Comparison of ENCODE assay signal across 19 cellular contexts in genomic region chr1:32897082-32898049, GRCh38. TPM values are rescaled to one million over a fixed set of nuclear protein-coding genes. Genes with fewer than 3 reads are reported as not detected.
DNase-seq lines count a peak whose midpoint lies in the region; ATAC-seq and TF ChIP-seq lines count a peak whose summit lies in the region.
"Had no signal": no experiment of that assay in that cellular context is flagged by ENCODE, and none has a peak within 500 bp of the region (broad histone marks: within the 10 kb centered on the region; RNA-seq: fewer than 3 reads in every experiment).

No MANE protein-coding gene starts in this region.

- H3K36me3 ChIP-seq in mammary epithelial cell (ENCODE audit: insufficient read depth, low read length) (no peaks in the 10 kb centered on the region), breast epithelium (no peaks in the 10 kb centered on the region), neuronal stem cell (replicated peaks in 1 of 2; ENCODE audit: control insufficient read depth in 2 of 2, insufficient read depth in 2 of 2, low read length in 2 of 2) (no peaks in the 10 kb centered on the region), aorta (ENCODE audit: control insufficient read depth in 1 of 2, insufficient read depth in 2 of 2, low read length in 1 of 2) (no peaks in the 10 kb centered on the region)
- H3K36me3 ChIP-seq: BE2C had no signal

- WGBS in mammary epithelial cell (ENCODE audit: low coverage, missing lambda C conversion rate) = 45% methylated on average over 11 of the region's 11 CpGs
- WGBS in neuronal stem cell (ENCODE audit: extremely low coverage in 2 of 2, insufficient read length in 2 of 2, insufficient replicate concordance in 1 of 2), 2 donors = no CpG with 5 or more reads among the region's 11 CpGs
- 82 to 86% methylated on average over 11 of the region's 11 CpGs for WGBS in aorta, 2 donors

- no peak overlapping the region for H4K91ac ChIP-seq in neuronal stem cell (ENCODE audit: low read depth, low read length, poor library complexity)

- intact Hi-C loops in mammary epithelial cell (cut with micrococcal nuclease) = no loop called here
- intact Hi-C loops in breast epithelium (cut with DNase I; ENCODE audit: low total_unique reads) = no loop called here
- intact Hi-C loops in aorta (cut with DNase I) = no loop called here

- H4K8ac ChIP-seq in neuronal stem cell (ENCODE audit: low read depth, low read length) = no peak overlapping the region

- TF ChIP-seq CTCF in mammary epithelial cell (conservative IDR thresholded peaks at IDR 0.05 in 1 of 2, IDR thresholded peaks at IDR 0.05 in 1 of 2; ENCODE audit: extremely low read depth in 1 of 2, insufficient read depth in 1 of 2, low read depth in 1 of 2, low read length in 2 of 2) (no peak), breast epithelium (IDR thresholded peaks at IDR 0.05) (no peak)

- TF ChIP-seq POLR2A in breast epithelium (IDR thresholded peaks at IDR 0.05) = no peak

- H2AFZ ChIP-seq in mammary epithelial cell (ENCODE audit: low read depth, low read length) (no peak overlapping the region), neuronal stem cell (ENCODE audit: low read length) (no peak overlapping the region)

- H2AK5ac ChIP-seq in neuronal stem cell (ENCODE audit: low read depth, low read length) = no peak overlapping the region

- no peak overlapping the region for H3K18ac ChIP-seq in neuronal stem cell (ENCODE audit: low read length)

- no peaks in the 10 kb centered on the region for H4K20me1 ChIP-seq in mammary epithelial cell (ENCODE audit: insufficient read depth, low read length)

- H3K4me3 ChIP-seq in mammary epithelial cell (replicated peaks in 1 of 3; ENCODE audit: insufficient read depth in 1 of 3, low read depth in 2 of 3, low read length in 3 of 3) = no peak overlapping the region
- no peak overlapping the region for H3K4me3 ChIP-seq in breast epithelium
- no peak overlapping the region for H3K4me3 ChIP-seq in neuronal stem cell (ENCODE audit: low read length in 2 of 2)
- H3K4me3 ChIP-seq in aorta (ENCODE audit: low read length in 2 of 2) = no peak overlapping the region

- H3K27me3 ChIP-seq in mammary epithelial cell (ENCODE audit: insufficient read depth, low read length) = no peaks in the 10 kb centered on the region
- no peaks in the 10 kb centered on the region for H3K27me3 ChIP-seq in breast epithelium
- H3K27me3 ChIP-seq in neuronal stem cell (ENCODE audit: control insufficient read depth in 3 of 3, insufficient read depth in 3 of 3, low read depth in 1 of 3, low read length in 3 of 3) = peaks cover 10 to 79% (median 33%) of the 10 kb centered on the region in 3 experiments
- no peaks in the 10 kb centered on the region for H3K27me3 ChIP-seq in aorta (ENCODE audit: control insufficient read depth in 1 of 2, insufficient read depth in 2 of 2, low read length in 1 of 2)

- no peak overlapping the region for H3K14ac ChIP-seq in neuronal stem cell (ENCODE audit: low read length)

- no peak overlapping the region for H2BK120ac ChIP-seq in neuronal stem cell (ENCODE audit: low read depth, low read length)

- BruUV-seq in mammary epithelial cell (replicated peaks; lab: Mats Ljungman, UMichigan) = no TSS peak

- in situ Hi-C loops in mammary epithelial cell (cut with MboI; ENCODE audit: low sequenced_read_pairs in 2 of 2) = no loop called here

- H3K9ac ChIP-seq in mammary epithelial cell (ENCODE audit: insufficient read depth, low read length) (no peak overlapping the region), neuronal stem cell (ENCODE audit: low read depth, low read length, poor library complexity) (no peak overlapping the region)

- DNase-seq in mammary epithelial cell (peak; percentile 63), breast epithelium (ENCODE audit: low spot score in 2 of 2) (no peak), epithelial cell of prostate (ENCODE audit: low read depth, low spot score) (no peak), neuronal stem cell (ENCODE audit: low spot score) (no peak), aorta (peak; percentile 12 to 34), NCI-H2029 treated with DMSO at 0.1 percent for 48 hours (lab: John Stamatoyannopoulos, UW) (no peak), SW480 (ENCODE audit: low spot score) (no peak)
- DNase-seq in activated naive CD4-positive, alpha-beta T cell treated with Interleukin-2 at 50 U/mL for 16 hours = no peak
- DNase-seq: 8988T; BE2C; Calu3; CD4-positive, alpha-beta T cell; KG1; NCI-H1048; NCI-H146; NCI-H2081 treated with DMSO at 0.1 percent for 48 hours; NCI-H510A treated with DMSO at 0.1 percent for 48 hours had no signal

- H3K4me1 ChIP-seq in mammary epithelial cell (ENCODE audit: insufficient read depth, low read length) = peaks cover 40% of the 10 kb centered on the region
- H3K4me1 ChIP-seq in breast epithelium = peaks cover 4 to 7% of the 10 kb centered on the region in 2 donors
- peaks cover 11 to 17% of the 10 kb centered on the region in 2 donors for H3K4me1 ChIP-seq in neuronal stem cell (ENCODE audit: control insufficient read depth in 2 of 2, insufficient read depth in 1 of 2, low read depth in 1 of 2, low read length in 2 of 2)
- no peaks in the 10 kb centered on the region for H3K4me1 ChIP-seq in aorta (ENCODE audit: control insufficient read depth in 1 of 2, insufficient read depth in 2 of 2, low read length in 2 of 2)
- H3K4me1 ChIP-seq: BE2C had no signal

- no peak overlapping the region for H3K4ac ChIP-seq in neuronal stem cell (ENCODE audit: low read length)

- H3K4me2 ChIP-seq in mammary epithelial cell (ENCODE audit: insufficient read depth, low read depth, low read length) = no peak overlapping the region
- H3K4me2 ChIP-seq in neuronal stem cell (ENCODE audit: insufficient read depth, low read length, poor library complexity, severe bottlenecking) = no peak overlapping the region

- ATAC-seq in aorta (ENCODE audit: low FRiP score) = no peak
- ATAC-seq: HepG2, Right ventricle myocardium inferior had no signal

- CTCF ChIA-PET in mammary epithelial cell (lab: Charles Lee; ENCODE audit: low non-redundant PET) = no interaction called here

- no peak overlapping the region for H2BK12ac ChIP-seq in neuronal stem cell (ENCODE audit: low read length)

- peak overlapping the region; percentile 94 for H3K23ac ChIP-seq in neuronal stem cell (ENCODE audit: low read depth, low read length, poor library complexity)

- peaks cover 5% of the 10 kb centered on the region for H3K79me1 ChIP-seq in neuronal stem cell (ENCODE audit: low read depth, low read length)

- dilution Hi-C loops in mammary epithelial cell (cut with HindIII; ENCODE audit: low sequenced_read_pairs) = no loop called here

- H3K27ac ChIP-seq in mammary epithelial cell (ENCODE audit: insufficient read depth, low read depth, low read length) = no peak overlapping the region
- no peak overlapping the region for H3K27ac ChIP-seq in breast epithelium
- H3K27ac ChIP-seq in epithelial cell of prostate = peak overlapping the region; percentile 41
- no peak overlapping the region for H3K27ac ChIP-seq in neuronal stem cell (replicated peaks; ENCODE audit: low read length)
- H3K27ac ChIP-seq in aorta (ENCODE audit: low read depth in 1 of 2, low read length in 2 of 2) = no peak overlapping the region

- no peak overlapping the region for H2BK15ac ChIP-seq in neuronal stem cell (ENCODE audit: low read length)

- no peaks in the 10 kb centered on the region for H3K9me3 ChIP-seq in mammary epithelial cell (replicated peaks; ENCODE audit: insufficient read depth, low read length)
- H3K9me3 ChIP-seq in breast epithelium = no peaks in the 10 kb centered on the region
- peaks cover 0 to 6% of the 10 kb centered on the region in 2 donors for H3K9me3 ChIP-seq in neuronal stem cell (replicated peaks in 1 of 2; ENCODE audit: control insufficient read depth in 2 of 2, insufficient read depth in 1 of 2, low read depth in 1 of 2, low read length in 2 of 2)
- no peaks in the 10 kb centered on the region for H3K9me3 ChIP-seq in aorta (ENCODE audit: control insufficient read depth, low read length)
- H3K9me3 ChIP-seq: BE2C had no signal

- no peak overlapping the region for H2BK5ac ChIP-seq in neuronal stem cell (ENCODE audit: low read length)

- peaks cover 12% of the 10 kb centered on the region for H3K79me2 ChIP-seq in mammary epithelial cell (ENCODE audit: insufficient read depth, low read length)

RNA-seq across cellular contexts. Expression of gene TMEM54, which starts 3.8 kb away (rescaled TPM):
- 100 to 1,000 TPM in 1 of 2 donors, 10 to 100 TPM in 1; 35.5 to 101 TPM for total RNA-seq in mammary epithelial cell
- polyA plus RNA-seq in mammary epithelial cell = 158 TPM
- polyA minus RNA-seq in mammary epithelial cell = 85.8 TPM
- total RNA-seq in breast epithelium = 100 to 1,000 TPM in 1 of 3 donors, 10 to 100 TPM in 2; 26.9 to 109 (median 94.8) TPM
- 17.2 TPM for polyA plus RNA-seq in neuronal stem cell (2013, experiment 1 of 2)
- polyA plus RNA-seq in neuronal stem cell (2013, experiment 2 of 2) = 15.6 TPM
- 10 to 100 TPM; 21.1 to 23.8 TPM for total RNA-seq in aorta
- 10 to 100 TPM; 25.3 to 77.5 TPM for polyA plus RNA-seq in aorta
- total RNA-seq: CD4-positive, alpha-beta T cell had no signal

RNA-seq across cellular contexts. Expression of gene HPCA, which starts 11.1 kb away (rescaled TPM):
- total RNA-seq in mammary epithelial cell (not detected), breast epithelium (1 to 10 TPM in 1 of 3 donors, not detected in 2; 2.0 TPM), aorta (under 1 TPM in 1 of 2 donors, not detected in 1; 0.51 TPM)
- polyA plus RNA-seq in mammary epithelial cell (not detected), aorta (under 1 TPM in 1 of 2 donors, not detected in 1; 0.90 TPM)
- not detected for polyA minus RNA-seq in mammary epithelial cell
- 6.1 TPM for polyA plus RNA-seq in neuronal stem cell (2013, experiment 1 of 2)
- polyA plus RNA-seq in neuronal stem cell (2013, experiment 2 of 2) = 6.8 TPM
- total RNA-seq: Calu3; CD4-positive, alpha-beta T cell; HepG2; Right ventricle myocardium inferior had no signal
- polyA plus RNA-seq: HepG2 had no signal

RNA-seq across cellular contexts. Expression of gene FNDC5, which starts 26.7 kb away (rescaled TPM):
- not detected for total RNA-seq in mammary epithelial cell
- not detected for polyA plus RNA-seq in mammary epithelial cell
- polyA minus RNA-seq in mammary epithelial cell = not detected
- under 1 TPM in 2 of 3 donors, not detected in 1; 0.59 to 0.96 TPM for total RNA-seq in breast epithelium
- polyA plus RNA-seq in neuronal stem cell (2013, experiment 1 of 2) = 12.0 TPM
- 11.7 TPM for polyA plus RNA-seq in neuronal stem cell (2013, experiment 2 of 2)
- 10 to 100 TPM in 1 of 2 donors, 1 to 10 TPM in 1; 5.6 to 17.6 TPM for total RNA-seq in aorta
- polyA plus RNA-seq in aorta = 10 to 100 TPM in 1 of 2 donors, 1 to 10 TPM in 1; 8.1 to 11.7 TPM
- total RNA-seq: Calu3; CD4-positive, alpha-beta T cell had no signal

Comparison
In these comparisons a context has a peak if more than half of its experiments do, and no peak if none do; other contexts are left out.
1. DNase-seq: peak in mammary epithelial cell (single experiment) and aorta (2 of 2); none in breast epithelium (0 of 2), epithelial cell of prostate (single experiment), neuronal stem cell (single experiment), NCI-H2029 treated with DMSO at 0.1 percent for 48 hours (single experiment), SW480 (single experiment) and activated naive CD4-positive, alpha-beta T cell treated with Interleukin-2 at 50 U/mL for 16 hours (single experiment).